1 cellular context compared by ENCODE assay signal in genomic region chr11:70788247-70789022, GRCh38.
TF ChIP-seq lines count a peak whose summit lies in the region.

No MANE protein-coding gene starts in this region.

TF ChIP-seq in WTC11, 78 proteins besides CTCF, POLR2A, EP300 and RAD21 (continued from another document):
- TF ChIP-seq PREB (CRISPR knock-in tag; IDR thresholded peaks at IDR 0.05; ENCODE audit: borderline replicate concordance) (no peak), GABPB1 (CRISPR knock-in tag; IDR thresholded peaks at IDR 0.05) (no peak), ZNF317 (CRISPR knock-in tag; IDR thresholded peaks at IDR 0.05; ENCODE audit: borderline replicate concordance, low read depth) (no peak), USF1 (CRISPR knock-in tag; IDR thresholded peaks at IDR 0.05) (no peak), TEAD1 (CRISPR knock-in tag; IDR thresholded peaks at IDR 0.05) (no peak), NFATC4 (CRISPR knock-in tag; IDR thresholded peaks at IDR 0.05) (no peak), E2F1 (CRISPR knock-in tag; IDR thresholded peaks at IDR 0.05) (no peak), ZNF532 (CRISPR knock-in tag; IDR thresholded peaks at IDR 0.05; ENCODE audit: borderline replicate concordance) (no peak), MXD4 (CRISPR knock-in tag; IDR thresholded peaks at IDR 0.05; ENCODE audit: borderline replicate concordance) (no peak), RELA (CRISPR knock-in tag; IDR thresholded peaks at IDR 0.05; ENCODE audit: borderline replicate concordance) (no peak), GTF2I (CRISPR knock-in tag; conservative IDR thresholded peaks at IDR 0.05) (no peak), ERG (CRISPR knock-in tag; IDR thresholded peaks at IDR 0.05) (no peak)
